In the genomic region with DNA sequence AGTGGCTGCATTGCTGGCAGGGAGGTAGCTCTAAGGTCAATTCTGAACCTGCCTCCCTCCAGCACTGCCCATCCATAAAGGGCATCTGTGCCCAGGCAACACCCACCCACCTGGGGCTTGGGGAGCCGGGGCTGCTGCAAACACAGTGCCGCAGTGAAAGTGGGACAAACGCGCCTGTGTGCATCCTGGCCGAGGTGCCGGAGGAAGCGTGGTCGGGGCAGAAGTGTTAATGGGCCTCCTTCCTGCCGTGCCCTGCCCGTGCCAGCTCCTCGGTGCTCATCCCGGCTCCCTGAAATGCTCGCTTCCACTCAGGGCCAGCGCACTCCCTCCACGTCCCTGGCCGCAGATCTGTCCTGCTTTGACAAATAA, we compare ENCODE assay signal across 1 cellular context.
TF ChIP-seq lines count a peak whose summit lies in the region.

No MANE protein-coding gene starts in this region.

TF ChIP-seq in HepG2, 621 proteins besides CTCF, POLR2A, EP300 and RAD21:
- TF ChIP-seq, protein P1, sequence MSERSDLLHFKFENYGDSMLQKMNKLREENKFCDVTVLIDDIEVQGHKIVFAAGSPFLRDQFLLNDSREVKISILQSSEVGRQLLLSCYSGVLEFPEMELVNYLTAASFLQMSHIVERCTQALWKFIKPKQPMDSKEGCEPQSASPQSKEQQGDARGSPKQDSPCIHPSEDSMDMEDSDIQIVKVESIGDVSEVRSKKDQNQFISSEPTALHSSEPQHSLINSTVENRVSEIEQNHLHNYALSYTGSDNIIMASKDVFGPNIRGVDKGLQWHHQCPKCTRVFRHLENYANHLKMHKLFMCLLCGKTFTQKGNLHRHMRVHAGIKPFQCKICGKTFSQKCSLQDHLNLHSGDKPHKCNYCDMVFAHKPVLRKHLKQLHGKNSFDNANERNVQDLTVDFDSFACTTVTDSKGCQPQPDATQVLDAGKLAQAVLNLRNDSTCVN (CRISPR knock-in tag; IDR thresholded peaks at IDR 0.05; ENCODE audit: borderline replicate concordance) = no peak
- peak; percentile 9 for TF ChIP-seq SRSF1 (optimal IDR thresholded peaks at IDR 0.05; ENCODE audit: low read depth, low read length)
- peak; percentile 27 for TF ChIP-seq AGO2 (optimal IDR thresholded peaks at IDR 0.05; ENCODE audit: low read depth, low read length)
- TF ChIP-seq, protein P2, sequence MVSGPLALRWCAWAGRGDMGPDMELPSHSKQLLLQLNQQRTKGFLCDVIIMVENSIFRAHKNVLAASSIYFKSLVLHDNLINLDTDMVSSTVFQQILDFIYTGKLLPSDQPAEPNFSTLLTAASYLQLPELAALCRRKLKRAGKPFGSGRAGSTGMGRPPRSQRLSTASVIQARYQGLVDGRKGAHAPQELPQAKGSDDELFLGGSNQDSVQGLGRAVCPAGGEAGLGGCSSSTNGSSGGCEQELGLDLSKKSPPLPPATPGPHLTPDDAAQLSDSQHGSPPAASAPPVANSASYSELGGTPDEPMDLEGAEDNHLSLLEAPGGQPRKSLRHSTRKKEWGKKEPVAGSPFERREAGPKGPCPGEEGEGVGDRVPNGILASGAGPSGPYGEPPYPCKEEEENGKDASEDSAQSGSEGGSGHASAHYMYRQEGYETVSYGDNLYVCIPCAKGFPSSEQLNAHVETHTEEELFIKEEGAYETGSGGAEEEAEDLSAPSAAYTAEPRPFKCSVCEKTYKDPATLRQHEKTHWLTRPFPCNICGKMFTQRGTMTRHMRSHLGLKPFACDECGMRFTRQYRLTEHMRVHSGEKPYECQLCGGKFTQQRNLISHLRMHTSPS (CRISPR knock-in tag; IDR thresholded peaks at IDR 0.05; ENCODE audit: low read depth) = no peak
- TF ChIP-seq JUN (CRISPR knock-in tag; IDR thresholded peaks at IDR 0.05) = no peak
- TF ChIP-seq, protein P3, sequence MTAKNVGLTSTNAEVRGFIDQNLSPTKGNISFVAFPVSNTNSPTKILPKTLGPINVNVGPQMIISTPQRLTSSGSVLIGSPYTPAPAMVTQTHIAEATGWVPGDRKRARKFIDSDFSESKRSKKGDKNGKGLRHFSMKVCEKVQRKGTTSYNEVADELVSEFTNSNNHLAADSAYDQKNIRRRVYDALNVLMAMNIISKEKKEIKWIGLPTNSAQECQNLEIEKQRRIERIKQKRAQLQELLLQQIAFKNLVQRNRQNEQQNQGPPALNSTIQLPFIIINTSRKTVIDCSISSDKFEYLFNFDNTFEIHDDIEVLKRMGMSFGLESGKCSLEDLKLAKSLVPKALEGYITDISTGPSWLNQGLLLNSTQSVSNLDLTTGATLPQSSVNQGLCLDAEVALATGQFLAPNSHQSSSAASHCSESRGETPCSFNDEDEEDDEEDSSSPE (CRISPR knock-in tag; IDR thresholded peaks at IDR 0.05) = no peak
- TF ChIP-seq EZH2 (conservative IDR thresholded peaks at IDR 0.05; ENCODE audit: low read depth, low read length) = no peak
- TF ChIP-seq HIVEP1 (CRISPR knock-in tag; IDR thresholded peaks at IDR 0.05) = no peak
- no peak for TF ChIP-seq CREM (IDR thresholded peaks at IDR 0.05)
- no peak for TF ChIP-seq CREM (CRISPR knock-in tag; IDR thresholded peaks at IDR 0.05)
- TF ChIP-seq SIN3B (IDR thresholded peaks at IDR 0.05; ENCODE audit: low read length) = no peak
